25 cellular contexts compared by ENCODE assay signal in genomic region chr19:52695996-52696395, GRCh38. TPM values are rescaled to one million over a fixed set of nuclear protein-coding genes. Genes with fewer than 3 reads are reported as not detected.
DNase-seq lines count a peak whose midpoint lies in the region; ATAC-seq and TF ChIP-seq lines count a peak whose summit lies in the region.
"Had no signal": no experiment of that assay in that cellular context is flagged by ENCODE, and none has a peak within 500 bp of the region (broad histone marks: within the 10 kb centered on the region; RNA-seq: fewer than 3 reads in every experiment).

No MANE protein-coding gene starts in this region.

- no peaks in the 10 kb centered on the region for H3K79me2 ChIP-seq in GM23338 (replicated peaks; ENCODE audit: insufficient read depth)

- H3K4me3 Mint-ChIP-seq in GM23338 (no peak overlapping the region), nephron progenitor cell (no peak overlapping the region)
- H3K4me3 Mint-ChIP-seq: CD8-positive, alpha-beta T cell had no signal

- H2AFZ ChIP-seq in GM23338 = no peak overlapping the region

- H3K36me3 Mint-ChIP-seq in GM23338 (ENCODE audit: low read depth) (no peaks in the 10 kb centered on the region), nephron progenitor cell (ENCODE audit: low read depth) (peaks cover 24% of the 10 kb centered on the region)

- H3K9me3 Mint-ChIP-seq in GM23338 (peaks cover 4% of the 10 kb centered on the region; the same call in 2 of the 3 replicates), nephron progenitor cell (peaks cover 25% of the 10 kb centered on the region)

- no peak overlapping the region for H3K27ac ChIP-seq in GM23338 (ENCODE audit: low read depth)
- H3K27ac ChIP-seq: A549, RWPE1 had no signal

- 0 out of 2 replicates have a peak overlapping the region, but pooled peaks have one; percentile 49 for H3K4me2 ChIP-seq in GM23338
- H3K4me2 ChIP-seq: A549 had no signal

- no peak overlapping the region for H3K4me3 ChIP-seq in GM23338
- H3K4me3 ChIP-seq: A549 had no signal

- DNase-seq in GM23338 (ENCODE audit: low spot score) = peak; percentile 51
- DNase-seq in OCI-M1 (lab: John Stamatoyannopoulos, UW) = peak; percentile 22
- peak; percentile 6 for DNase-seq in hepatic stellate cell (ENCODE audit: low spot score)
- DNase-seq in nephron progenitor cell = no peak
- no peak for DNase-seq in HuH-7 (ENCODE audit: low spot score)
- no peak for DNase-seq in NCI-H146 (lab: John Stamatoyannopoulos, UW)
- DNase-seq in anterior cingulate cortex (lab: John Stamatoyannopoulos, UW) = no peak
- DNase-seq: C1 segment of cervical spinal cord; Caco-2; CD8-positive, alpha-beta T cell; DMS79 treated with DMSO at 0.1 percent for 48 hours; KBM-7; MV-4-11; NCI-H1105; NCI-H1436 treated with DMSO at 0.1 percent for 48 hours; NCI-H1930; NCI-H2107; NCI-H446; NCI-H524 treated with DMSO at 0.1 percent for 48 hours; NCI-H82; NK-92 treated with Interleukin-12 subunit alpha and Interleukin-12 subunit beta, amount 100 ng/mL, for 24 hours; SHP77 had no signal

- TF ChIP-seq CTCF in GM23338 (conservative IDR thresholded peaks at IDR 0.05; ENCODE audit: low read depth in 2 of 2) (peak; percentile 12 to 32; a peak in 2 of 4 replicates), nephron progenitor cell (IDR thresholded peaks at IDR 0.05) (no peak)

- H3K27me3 Mint-ChIP-seq in GM23338 (ENCODE audit: insufficient read depth, low read depth, poor library complexity) (peaks cover 14% of the 10 kb centered on the region), nephron progenitor cell (ENCODE audit: low read depth, poor library complexity) (no peaks in the 10 kb centered on the region)

- H3K27ac Mint-ChIP-seq in GM23338 (no peak overlapping the region), nephron progenitor cell (peak overlapping the region; percentile 21)
- H3K27ac Mint-ChIP-seq: CD8-positive, alpha-beta T cell had no signal

- no peaks in the 10 kb centered on the region for H3K36me3 ChIP-seq in GM23338 (ENCODE audit: insufficient read depth)

- peaks cover 5% of the 10 kb centered on the region; the same call in 1 of the 2 replicates for H3K4me1 ChIP-seq in GM23338 (ENCODE audit: insufficient read depth)
- H3K4me1 ChIP-seq: A549 had no signal

- peaks cover 18% of the 10 kb centered on the region for H3K27me3 ChIP-seq in GM23338 (ENCODE audit: insufficient read depth)

- 0 out of 2 replicates have a peak, but pooled peaks cover 1% of the 10 kb centered on the region for H3F3A ChIP-seq in GM23338 (replicated peaks; ENCODE audit: low read depth)

- no peaks in the 10 kb centered on the region for H4K20me1 ChIP-seq in GM23338 (replicated peaks; ENCODE audit: insufficient read depth)

- no peaks in the 10 kb centered on the region for H3K9me2 ChIP-seq in GM23338 (ENCODE audit: insufficient read depth)

- peaks cover 8% of the 10 kb centered on the region for H3K4me1 Mint-ChIP-seq in GM23338
- H3K4me1 Mint-ChIP-seq in nephron progenitor cell = peaks cover 34% of the 10 kb centered on the region

- no peak for ATAC-seq in GM23338
- ATAC-seq: A549; CD8-positive, alpha-beta T cell; Panc1 had no signal

TF ChIP-seq in GM23338, 12 proteins besides CTCF, POLR2A, EP300 and RAD21:
- no peak for TF ChIP-seq REST (IDR thresholded peaks at IDR 0.05; ENCODE audit: unreplicated experiment)
- no peak for TF ChIP-seq ETS1 (IDR thresholded peaks at IDR 0.05)
- no peak for TF ChIP-seq EZH2 (IDR thresholded peaks at IDR 0.05; ENCODE audit: low read depth, unreplicated experiment)
- TF ChIP-seq CREB1 (CRISPR knock-in tag; IDR thresholded peaks at IDR 0.05; ENCODE audit: low read depth) = no peak
- no peak for TF ChIP-seq EZH2phosphoT487 (IDR thresholded peaks at IDR 0.05; ENCODE audit: unreplicated experiment)

RNA-seq across cellular contexts. Expression of gene ZNF611, which starts 38.8 kb away (rescaled TPM):
- total RNA-seq in GM23338 (2014; rRNA removed; shearing (Covaris generic)) = 10.3 and 16.4 TPM in 2 replicates
- polyA plus RNA-seq in GM23338 (2016; fragmentation: Nextera tagmentation; extraction: Ambion mirVana) = 5.3 and 6.6 TPM in 2 replicates

RNA-seq across cellular contexts. Expression of gene ZNF83, which starts 57.8 kb away (rescaled TPM):
- total RNA-seq in GM23338 (2014; rRNA removed; shearing (Covaris generic)) = 20.6 and 25.0 TPM in 2 replicates
- polyA plus RNA-seq in GM23338 (2016; fragmentation: Nextera tagmentation; extraction: Ambion mirVana) = 11.9 and 16.2 TPM in 2 replicates

Comparison
In these comparisons a context has a peak if more than half of its experiments do, and no peak if none do; other contexts are left out.
1. DNase-seq: peak in GM23338 (single experiment), OCI-M1 (single experiment) and hepatic stellate cell (single experiment); none in nephron progenitor cell (single experiment), HuH-7 (single experiment), NCI-H146 (single experiment) and anterior cingulate cortex (0 of 58).